In genomic region chr4:169379688-169380087, GRCh38 we compare ENCODE assay signal across 11 cellular contexts.
"Had no signal": no experiment of that assay in that cellular context is flagged by ENCODE, and none has a peak within 500 bp of the region (broad histone marks: within the 10 kb centered on the region; RNA-seq: fewer than 3 reads in every experiment).

No MANE protein-coding gene starts in this region.

- H3K9ac ChIP-seq: GM23248 had no signal

- H3K27ac ChIP-seq: GM23248 had no signal

- H2AFZ ChIP-seq: GM23248, GM23338 had no signal

- H3K4me1 ChIP-seq: HAP-1 had no signal

- FAIRE-seq: H1, H54 had no signal

- H3K36me3 ChIP-seq: HAP-1 had no signal

- H3K4me2 ChIP-seq: GM23338 had no signal

- DNase-seq: GM23248, GOT3, H7, H9, HCEC 1CT, HFFc6 had no signal

- ATAC-seq: GM23338, HCT116 had no signal

- H3K4me3 ChIP-seq: GM23248, GM23338, HAP-1 had no signal
